8 cellular contexts compared by ENCODE assay signal in the genomic region with DNA sequence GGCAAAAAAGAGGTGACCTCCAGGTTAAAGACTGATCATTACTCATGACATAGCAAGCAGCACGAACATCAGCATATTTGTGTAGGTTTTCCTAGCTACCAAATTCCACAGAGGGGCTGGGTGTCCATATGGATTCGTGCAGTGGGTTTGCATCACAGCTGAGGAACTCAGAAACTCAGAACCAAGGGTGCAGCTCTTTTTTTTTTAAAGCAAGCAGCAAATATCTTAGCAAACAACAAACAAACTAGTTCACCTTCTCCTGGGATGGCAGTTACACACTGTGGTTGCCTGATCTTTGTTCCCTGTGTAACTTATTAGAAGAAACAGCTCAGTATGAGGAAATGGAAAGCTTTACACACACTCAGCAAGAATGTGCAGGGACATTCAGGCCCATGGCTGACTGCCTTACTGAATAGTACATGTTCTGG. TPM values are rescaled to one million over a fixed set of nuclear protein-coding genes. Genes with fewer than 3 reads are reported as not detected.
A peak's percentile ranks its signal among the peaks of the same experiment; 100 is the strongest.
DNase-seq lines count a peak whose midpoint lies in the region; TF ChIP-seq lines count a peak whose summit lies in the region.

No MANE protein-coding gene starts in this region.

- DNase-seq in Daoy (ENCODE audit: low read depth) (peak; percentile 17), MG63 (peak; percentile 49), colonic mucosa (peak; percentile 61), vagina (ENCODE audit: extremely low spot score in 2 of 2) (no peak), NCI-H1436 treated with DMSO at 0.1 percent for 48 hours (lab: John Stamatoyannopoulos, UW) (no peak), NCI-H82 treated with DMSO at 0.1 percent for 48 hours (lab: John Stamatoyannopoulos, UW; ENCODE audit: unreplicated experiment) (no peak), NCI-H510A treated with DMSO at 0.1 percent for 48 hours (lab: John Stamatoyannopoulos, UW) (no peak)

- no peaks in the 10 kb centered on the region for H3K9me3 ChIP-seq in MG63
- H3K9me3 ChIP-seq in colonic mucosa: no peaks in the 10 kb centered on the region
- H3K9me3 ChIP-seq in muscle layer of duodenum (ENCODE audit: control insufficient read depth in 1 of 2, low read length in 2 of 2): no peaks in the 10 kb centered on the region
- H3K9me3 ChIP-seq in vagina: no peaks in the 10 kb centered on the region

- TF ChIP-seq CTCF in colonic mucosa (IDR thresholded peaks at IDR 0.05): no peak
- TF ChIP-seq CTCF in vagina (IDR thresholded peaks at IDR 0.05): no peak

- peak overlapping the region; percentile 63 for H3K27ac ChIP-seq in colonic mucosa
- H3K27ac ChIP-seq in muscle layer of duodenum (ENCODE audit: low read length): peak overlapping the region; percentile 76
- no peak overlapping the region for H3K27ac ChIP-seq in vagina

- no peaks in the 10 kb centered on the region for H3K4me1 ChIP-seq in colonic mucosa
- peaks cover 0 to 4% of the 10 kb centered on the region in 2 donors for H3K4me1 ChIP-seq in muscle layer of duodenum (ENCODE audit: control insufficient read depth in 1 of 2, insufficient read depth in 2 of 2, low read length in 2 of 2)
- peaks cover 53% of the 10 kb centered on the region for H3K4me1 ChIP-seq in vagina

- H3K27me3 ChIP-seq in MG63: no peaks in the 10 kb centered on the region
- no peaks in the 10 kb centered on the region for H3K27me3 ChIP-seq in colonic mucosa
- no peaks in the 10 kb centered on the region for H3K27me3 ChIP-seq in muscle layer of duodenum (ENCODE audit: low read depth, low read length)
- H3K27me3 ChIP-seq in vagina: no peaks in the 10 kb centered on the region

- peak overlapping the region in 1 of 2 donors; percentile 70 for H3K9ac ChIP-seq in colonic mucosa (ENCODE audit: low read depth in 2 of 2, low read length in 2 of 2)

- no peak for TF ChIP-seq POLR2A in vagina (IDR thresholded peaks at IDR 0.05)

- peaks cover 3% of the 10 kb centered on the region for H3K36me3 ChIP-seq in MG63
- H3K36me3 ChIP-seq in colonic mucosa: no peaks in the 10 kb centered on the region
- H3K36me3 ChIP-seq in muscle layer of duodenum (ENCODE audit: control insufficient read depth in 1 of 2, insufficient read depth in 2 of 2, low read length in 2 of 2): no peaks in the 10 kb centered on the region
- no peaks in the 10 kb centered on the region for H3K36me3 ChIP-seq in vagina

- intact Hi-C loops in colonic mucosa (cut with DNase I) (no loop called here), vagina (cut with DNase I) (no loop called here)

- H3K4me3 ChIP-seq in MG63 (no peak overlapping the region), colonic mucosa (no peak overlapping the region), muscle layer of duodenum (ENCODE audit: low read depth in 1 of 2, low read length in 2 of 2) (no peak overlapping the region), vagina (no peak overlapping the region)

RNA-seq across cellular contexts. Expression of a gene that starts 4.1 kb away (rescaled TPM):
- total RNA-seq in Daoy (2014; rRNA removed; shearing (Covaris generic)): 26.4 and 38.6 TPM in 2 replicates
- total RNA-seq in MG63 (2014; rRNA removed; shearing (Covaris generic); ENCODE audit: low replicate concordance): 27.3 and 45.9 TPM in 2 replicates
- 100 to 1,000 TPM in 1 of 2 donors, 10 to 100 TPM in 1; 84.2 to 130 TPM for total RNA-seq in colonic mucosa
- total RNA-seq in vagina: 26.8 TPM

Comparison
In these comparisons a context has a peak if more than half of its experiments do, and no peak if none do; other contexts are left out.
1. DNase-seq: peak in Daoy (single experiment), MG63 (single experiment) and colonic mucosa (single experiment); none in vagina (0 of 2), NCI-H1436 treated with DMSO at 0.1 percent for 48 hours (single experiment), NCI-H82 treated with DMSO at 0.1 percent for 48 hours (single experiment) and NCI-H510A treated with DMSO at 0.1 percent for 48 hours (single experiment).